12 cellular contexts compared by ENCODE assay signal in genomic region chr20:5657873-5658200, GRCh38. TPM values are rescaled to one million over a fixed set of nuclear protein-coding genes. Genes with fewer than 3 reads are reported as not detected.
DNase-seq lines count a peak whose midpoint lies in the region; ATAC-seq and TF ChIP-seq lines count a peak whose summit lies in the region.
"Had no signal": no experiment of that assay in that cellular context is flagged by ENCODE, and none has a peak within 500 bp of the region (broad histone marks: within the 10 kb centered on the region; RNA-seq: fewer than 3 reads in every experiment).

No MANE protein-coding gene starts in this region.

- H3K4me3 ChIP-seq in left ventricle myocardium inferior (no peak overlapping the region), dorsolateral prefrontal cortex (no peak overlapping the region), muscle layer of duodenum (ENCODE audit: low read depth in 1 of 2, low read length in 2 of 2) (peak overlapping the region in 1 of 2 donors; percentile 7), upper lobe of left lung (no peak overlapping the region)
- H3K4me3 ChIP-seq in CD4-positive, alpha-beta memory T cell (ENCODE audit: low read length in 2 of 2): no peak overlapping the region

- DNase-seq in left ventricle myocardium inferior: no peak
- DNase-seq in left cardiac atrium: no peak
- DNase-seq in dorsolateral prefrontal cortex: no peak
- DNase-seq in upper lobe of left lung: peak in 1 of 2 donors; percentile 12
- no peak for DNase-seq in CD4-positive, alpha-beta memory T cell
- no peak for DNase-seq in DMS153 treated with DMSO at 0.1 percent for 48 hours (lab: John Stamatoyannopoulos, UW; ENCODE audit: unreplicated experiment)
- no peak for DNase-seq in Kasumi-1 (lab: John Stamatoyannopoulos, UW)
- DNase-seq: activated CD4-positive, CD25-positive, alpha-beta regulatory T cell treated with anti-CD3 and anti-CD28 coated beads, Interleukin-2, amount 50 U/mL, for 72 hours; KG1; NCI-H1930; stimulated activated CD4-positive, alpha-beta T cell treated with anti-CD3 and anti-CD28 coated beads, Interleukin-15, amount 100 ng/mL, for 24 hours had no signal

- no peaks in the 10 kb centered on the region for H3K9me3 ChIP-seq in left ventricle myocardium inferior (replicated peaks)
- no peaks in the 10 kb centered on the region for H3K9me3 ChIP-seq in muscle layer of duodenum (ENCODE audit: control insufficient read depth in 1 of 2, low read length in 2 of 2)
- no peaks in the 10 kb centered on the region for H3K9me3 ChIP-seq in upper lobe of left lung
- no peaks in the 10 kb centered on the region for H3K9me3 ChIP-seq in CD4-positive, alpha-beta memory T cell (ENCODE audit: control insufficient read depth in 1 of 2, low read length in 2 of 2)

- TF ChIP-seq POLR2A in upper lobe of left lung (IDR thresholded peaks at IDR 0.05): no peak

- POLR2A ChIA-PET in CD4-positive, alpha-beta memory T cell (lab: Charles Lee; ENCODE audit: partially characterized antibody): no interaction called here

- H3K36me3 ChIP-seq in left ventricle myocardium inferior (no peaks in the 10 kb centered on the region), muscle layer of duodenum (ENCODE audit: control insufficient read depth in 1 of 2, insufficient read depth in 2 of 2, low read length in 2 of 2) (no peaks in the 10 kb centered on the region), upper lobe of left lung (no peaks in the 10 kb centered on the region)
- H3K36me3 ChIP-seq in CD4-positive, alpha-beta memory T cell (ENCODE audit: insufficient read depth, low read length): no peaks in the 10 kb centered on the region

- TF ChIP-seq EP300 in upper lobe of left lung (IDR thresholded peaks at IDR 0.05): no peak

- TF ChIP-seq CTCF in left ventricle myocardium inferior (IDR thresholded peaks at IDR 0.05; ENCODE audit: borderline replicate concordance): no peak
- TF ChIP-seq CTCF in dorsolateral prefrontal cortex (IDR thresholded peaks at IDR 0.05 in 54 of 56, conservative IDR thresholded peaks at IDR 0.05 in 2 of 56; ENCODE audit: low read depth in 1 of 56, partially characterized antibody in 56 of 56): no peak
- TF ChIP-seq CTCF in upper lobe of left lung (IDR thresholded peaks at IDR 0.05): no peak

- H3K36me3 Mint-ChIP-seq in CD4-positive, alpha-beta memory T cell: no peaks in the 10 kb centered on the region

- H3K27ac ChIP-seq in left ventricle myocardium inferior (replicated peaks) (peak overlapping the region; percentile 75), dorsolateral prefrontal cortex (peak overlapping the region in 32 of 59 donors; percentile 4 to 88 (median 68)), muscle layer of duodenum (ENCODE audit: low read length) (peak overlapping the region; percentile 67), upper lobe of left lung (peak overlapping the region; percentile 76 to 86 (median 78))
- no peak overlapping the region for H3K27ac ChIP-seq in CD4-positive, alpha-beta memory T cell (ENCODE audit: low read depth, low read length)

- peaks cover 0 to 2% (median 0%) of the 10 kb centered on the region in 8 donors for H3K9me3 Mint-ChIP-seq in CD4-positive, alpha-beta memory T cell

- peak overlapping the region in 2 of 7 donors; percentile 14 to 30 for H3K27ac Mint-ChIP-seq in CD4-positive, alpha-beta memory T cell

- H3K4me1 ChIP-seq in left ventricle myocardium inferior: peaks cover 37% of the 10 kb centered on the region
- H3K4me1 ChIP-seq in muscle layer of duodenum (ENCODE audit: control insufficient read depth in 1 of 2, insufficient read depth in 2 of 2, low read length in 2 of 2): peaks cover 13 to 37% of the 10 kb centered on the region in 2 donors
- peaks cover 41 to 59% (median 53%) of the 10 kb centered on the region in 4 donors for H3K4me1 ChIP-seq in upper lobe of left lung
- peaks cover 3% of the 10 kb centered on the region for H3K4me1 ChIP-seq in CD4-positive, alpha-beta memory T cell (ENCODE audit: insufficient read depth, low read length)

- no peak for ATAC-seq in left cardiac atrium
- no peak for ATAC-seq in upper lobe of left lung (ENCODE audit: low FRiP score in 2 of 2)

- H3K27me3 ChIP-seq in left ventricle myocardium inferior (ENCODE audit: low read depth) (no peaks in the 10 kb centered on the region), dorsolateral prefrontal cortex (peaks cover 0 to 12% (median 0%) of the 10 kb centered on the region in 45 donors), muscle layer of duodenum (ENCODE audit: low read depth, low read length) (no peaks in the 10 kb centered on the region), upper lobe of left lung (no peaks in the 10 kb centered on the region)
- H3K27me3 ChIP-seq in CD4-positive, alpha-beta memory T cell (ENCODE audit: insufficient read depth, low read length): no peaks in the 10 kb centered on the region

- no peaks in the 10 kb centered on the region for H3K27me3 Mint-ChIP-seq in CD4-positive, alpha-beta memory T cell

- intact Hi-C loops in left ventricle myocardium inferior (cut with micrococcal nuclease) (no loop called here), left cardiac atrium (cut with DNase I) (no loop called here), dorsolateral prefrontal cortex (cut with DNase I) (no loop called here)
- intact Hi-C loops in CD4-positive, alpha-beta memory T cell (cut with micrococcal nuclease): no loop called here

- CTCF ChIA-PET in CD4-positive, alpha-beta memory T cell (lab: Charles Lee; ENCODE audit: partially characterized antibody): interaction anchor here (1.2 kb wide), 1 partner anchor 80 kb away, joined by 3 read pairs; no protein-coding TSS in a partner anchor

- H3K4me1 Mint-ChIP-seq in CD4-positive, alpha-beta memory T cell: peaks cover 6 to 10% (median 8%) of the 10 kb centered on the region in 4 donors

- no peak overlapping the region for H3K4me3 Mint-ChIP-seq in CD4-positive, alpha-beta memory T cell

RNA-seq across cellular contexts. Expression of gene GPCPD1, which starts 47.0 kb away (rescaled TPM):
- total RNA-seq in left ventricle myocardium inferior: 20.5 TPM
- 10 to 100 TPM; 22.6 to 39.0 TPM for total RNA-seq in left cardiac atrium
- total RNA-seq in dorsolateral prefrontal cortex: 10 to 100 TPM; 16.8 to 66.9 (median 33.2) TPM
- 10 to 100 TPM; 36.0 to 96.3 (median 56.0) TPM for total RNA-seq in upper lobe of left lung
- 10 to 100 TPM; 67.5 to 71.1 TPM for total RNA-seq in CD4-positive, alpha-beta memory T cell
- polyA plus RNA-seq in CD4-positive, alpha-beta memory T cell: 10 to 100 TPM; 25.3 to 31.0 TPM
